Comparison of ENCODE assay signal across 1 cellular context in genomic region chr1:202281316-202282016, GRCh38.
TF ChIP-seq lines count a peak whose summit lies in the region.

No MANE protein-coding gene starts in this region.

TF ChIP-seq in GM23338, 12 proteins besides CTCF, POLR2A, EP300 and RAD21:
- TF ChIP-seq ZNF462 (CRISPR knock-in tag; IDR thresholded peaks at IDR 0.05) = no peak
- no peak for TF ChIP-seq CREB1 (CRISPR knock-in tag; IDR thresholded peaks at IDR 0.05; ENCODE audit: low read depth)
- no peak for TF ChIP-seq NANOG (IDR thresholded peaks at IDR 0.05; ENCODE audit: borderline replicate concordance)
TF ChIP-seq in GM23338: peak in this region for 0.
